8 cellular contexts compared by ENCODE assay signal in genomic region chr18:63367241-63367953, GRCh38. TPM values are rescaled to one million over a fixed set of nuclear protein-coding genes. Genes with fewer than 3 reads are reported as not detected.
DNase-seq lines count a peak whose midpoint lies in the region; ATAC-seq, FAIRE-seq and TF ChIP-seq lines count a peak whose summit lies in the region.

No MANE protein-coding gene starts in this region.

- H3K27me3 ChIP-seq in BJ (ENCODE audit: control insufficient read depth, insufficient read depth, low read length) (no peaks in the 10 kb centered on the region), layer of hippocampus (ENCODE audit: control insufficient read depth, insufficient read depth, low read length) (no peaks in the 10 kb centered on the region)

- peak overlapping the region; percentile 96 to 98 for H3K27ac ChIP-seq in coronary artery
- H3K27ac ChIP-seq in layer of hippocampus (ENCODE audit: low read depth, low read length), result peak overlapping the region; percentile 90

- H3K36me3 ChIP-seq in BJ (ENCODE audit: control insufficient read depth, insufficient read depth, low read length), result peaks cover 2% of the 10 kb centered on the region; the same call in 1 of the 2 replicates

- CTCF ChIA-PET in BJ (lab: Yijun Ruan, JAX), result interaction anchor here (0.6 kb wide), 1 partner anchor 232 kb away, joined by 3 read pairs; no protein-coding TSS in a partner anchor

- peak; percentile 85 for FAIRE-seq in GM19239 (lab: Jason Lieb, UNC)

- H3K4me3 ChIP-seq in BJ (ENCODE audit: low read depth, low read length) (peak overlapping the region; percentile 96), coronary artery (peak overlapping the region; percentile 83)

- peak; percentile 81 for ATAC-seq in HG03442 (IDR thresholded peaks at IDR 0.05; ENCODE audit: unreplicated experiment)

- 0 out of 2 replicates have a peak, but pooled peaks have one; percentile 3 for TF ChIP-seq CTCF in BJ (IDR thresholded peaks at IDR 0.05; ENCODE audit: insufficient read depth, low read depth, low read length)
- no peak for TF ChIP-seq CTCF in coronary artery (IDR thresholded peaks at IDR 0.05)

- DNase-seq in BJ (ENCODE audit: low read depth) (peak; percentile 93), GM19239 (ENCODE audit: insufficient read length, low spot score) (peak; percentile 76), NCI-H510A treated with DMSO at 0.1 percent for 48 hours (lab: John Stamatoyannopoulos, UW) (peak; percentile 99), coronary artery (ENCODE audit: low spot score) (peak; percentile 97)
- DNase-seq in activated CD4-positive, alpha-beta T cell treated with anti-CD3 and anti-CD28 coated beads for 48 hours, result peak; percentile 88
- DNase-seq in stimulated activated CD4-positive, alpha-beta T cell treated with anti-CD3 and anti-CD28 coated beads, Interleukin-1b, Interleukin-23, amount 100 ng/mL, for 4 hours (ENCODE audit: low read depth in 2 of 2), result peak; percentile 68 to 83

- POLR2A ChIA-PET in BJ (lab: Charles Lee), result interaction anchor here (0.6 to 1.0 kb wide), 2 partner anchors 55 to 124 kb away, joined by 3 to 6 read pairs; partner anchors contain the start of gene VPS4B

RNA-seq across cellular contexts. Expression of gene KDSR, which starts 0.4 kb away (rescaled TPM):
- polyA plus RNA-seq in BJ (2011; rRNA removed), result 29.1 and 32.0 TPM in 2 replicates
- polyA minus RNA-seq in BJ (2011; rRNA and poly(A)+ RNA removed), result 29.1 and 31.4 TPM in 2 replicates

RNA-seq across cellular contexts. Expression of gene BCL2, which starts 47.8 kb away (rescaled TPM):
- 0.15 and 0.16 TPM in 2 replicates for polyA plus RNA-seq in BJ (2011; rRNA removed)
- polyA minus RNA-seq in BJ (2011; rRNA and poly(A)+ RNA removed), result 0.09 and 0.31 TPM in 2 replicates

RNA-seq across cellular contexts. Expression of gene VPS4B, which starts 54.9 kb away (rescaled TPM):
- 17.0 and 25.1 TPM in 2 replicates for polyA plus RNA-seq in BJ (2011; rRNA removed)
- polyA minus RNA-seq in BJ (2011; rRNA and poly(A)+ RNA removed), result 17.0 and 21.4 TPM in 2 replicates

Comparison
In these comparisons a context has a peak if more than half of its experiments do, and no peak if none do; other contexts are left out.
1. Peak in every context shown above with its lines: DNase-seq, ATAC-seq, H3K4me3 ChIP-seq and H3K27ac ChIP-seq.